Comparison of ENCODE assay signal across 13 cellular contexts in the genomic region with DNA sequence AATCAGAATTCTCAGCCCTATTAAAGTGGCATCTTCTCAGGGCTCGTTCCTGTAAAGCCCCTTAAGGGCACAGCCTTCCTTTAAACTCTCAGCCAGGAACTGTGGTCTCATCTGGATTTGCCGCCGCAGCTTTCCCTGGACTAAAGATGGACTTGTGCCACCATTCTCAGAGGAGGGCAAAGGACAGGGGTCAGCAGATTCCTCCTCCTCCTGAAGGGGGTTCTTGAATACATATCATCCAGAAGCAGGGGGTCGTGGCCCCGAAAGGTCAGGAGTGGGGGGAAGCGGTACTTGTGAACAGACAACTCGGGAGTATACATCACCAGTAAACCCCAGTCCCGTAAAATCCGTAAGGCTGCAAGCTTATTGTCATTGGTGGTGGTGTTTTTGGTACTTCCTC.
DNase-seq lines count a peak whose midpoint lies in the region; ATAC-seq and TF ChIP-seq lines count a peak whose summit lies in the region.
"Had no signal": no experiment of that assay in that cellular context is flagged by ENCODE, and none has a peak within 500 bp of the region (broad histone marks: within the 10 kb centered on the region; RNA-seq: fewer than 3 reads in every experiment).

No MANE protein-coding gene starts in this region.

- peak; percentile 45 for DNase-seq in activated CD8-positive, alpha-beta memory T cell treated with anti-CD3 and anti-CD28 coated beads, Interleukin-2, amount 50 U/mL, for 48 hours
- DNase-seq in activated CD8-positive, alpha-beta memory T cell treated with anti-CD3 and anti-CD28 coated beads, Interleukin-2, amount 10 ng/mL, durations not matched to agents 7 days and 5 days, result no peak
- DNase-seq in PC-9 (no peak), NCI-H510A treated with DMSO at 0.1 percent for 48 hours (lab: John Stamatoyannopoulos, UW) (no peak), hypothalamus (lab: John Stamatoyannopoulos, UW) (no peak)
- DNase-seq: GM23248, NCI-H1417, NCI-H187 treated with DMSO at 0.1 percent for 48 hours, NCI-H69, OCI-M1 had no signal

- H2AFZ ChIP-seq in PC-9, result no peak overlapping the region
- H2AFZ ChIP-seq: GM23248 had no signal

- H3F3A ChIP-seq in PC-9 (ENCODE audit: insufficient read depth, low read depth), result peaks cover 18% of the 10 kb centered on the region; the same call in 1 of the 2 replicates

- no peaks in the 10 kb centered on the region for H3K9me3 ChIP-seq in PC-9 (ENCODE audit: insufficient read depth, low read depth)

- no peak for TF ChIP-seq CTCF in PC-9 (conservative IDR thresholded peaks at IDR 0.05)

- POLR2A ChIA-PET in PC-9 (lab: Charles Lee; ENCODE audit: unreplicated experiment), result no interaction called here

- no TSS peak for BruUV-seq in PC-9 (replicated peaks; lab: Mats Ljungman, UMichigan)

- no peaks in the 10 kb centered on the region for H3K36me3 ChIP-seq in PC-9 (ENCODE audit: low read depth)

- no peaks in the 10 kb centered on the region for H4K20me1 ChIP-seq in PC-9 (ENCODE audit: insufficient read depth)

- no peak overlapping the region for H3K4me3 Mint-ChIP-seq in activated CD8-positive, alpha-beta memory T cell treated with anti-CD3 and anti-CD28 coated beads, Interleukin-2, amount 10 ng/mL, durations not matched to agents 7 days and 5 days

- no peaks in the 10 kb centered on the region for H3K9me2 ChIP-seq in PC-9 (ENCODE audit: insufficient read depth)

- H3K4me1 ChIP-seq in PC-9 (replicated peaks; ENCODE audit: insufficient read depth), result peaks cover 20% of the 10 kb centered on the region

- no peak overlapping the region for H3K27ac Mint-ChIP-seq in activated CD8-positive, alpha-beta memory T cell treated with anti-CD3 and anti-CD28 coated beads, Interleukin-2, amount 10 ng/mL, durations not matched to agents 7 days and 5 days

- no peak overlapping the region for H3K4me3 ChIP-seq in PC-9
- H3K4me3 ChIP-seq: GM23248 had no signal

- CTCF ChIA-PET in activated CD8-positive, alpha-beta memory T cell treated with anti-CD3 and anti-CD28 coated beads, Interleukin-2, amount 10 ng/mL, durations not matched to agents 7 days and 5 days (lab: Charles Lee), result interaction anchor here (1.0 to 1.6 kb wide), 3 partner anchors 11 to 63 kb away, joined by 3 to 5 read pairs (median 3); no protein-coding TSS in a partner anchor
- CTCF ChIA-PET in PC-9 (lab: Charles Lee), result no interaction called here

- no peak overlapping the region for H3K4me2 ChIP-seq in PC-9

- H3K4me1 Mint-ChIP-seq in activated CD8-positive, alpha-beta memory T cell treated with anti-CD3 and anti-CD28 coated beads, Interleukin-2, amount 10 ng/mL, durations not matched to agents 7 days and 5 days, result peaks cover 55% of the 10 kb centered on the region

- no peaks in the 10 kb centered on the region for H3K9me3 Mint-ChIP-seq in activated CD8-positive, alpha-beta memory T cell treated with anti-CD3 and anti-CD28 coated beads, Interleukin-2, amount 10 ng/mL, durations not matched to agents 7 days and 5 days (ENCODE audit: low read depth)

- H3K27ac ChIP-seq in PC-9, result 0 out of 2 replicates have a peak overlapping the region, but pooled peaks have one; percentile 16
- H3K27ac ChIP-seq in cingulate gyrus (ENCODE audit: low read depth, low read length), result peak overlapping the region; percentile 22
- peak overlapping the region; percentile 88 for H3K27ac ChIP-seq in temporal lobe (ENCODE audit: low read depth, low read length)
- H3K27ac ChIP-seq: C4-2B, GM23248 had no signal

- peaks cover 33% of the 10 kb centered on the region; the same call in 1 of the 2 replicates for H3K79me2 ChIP-seq in PC-9 (ENCODE audit: low read depth)

- H3K36me3 Mint-ChIP-seq in activated CD8-positive, alpha-beta memory T cell treated with anti-CD3 and anti-CD28 coated beads, Interleukin-2, amount 10 ng/mL, durations not matched to agents 7 days and 5 days, result peaks cover 32% of the 10 kb centered on the region

- intact Hi-C loops in PC-9 (cut with micrococcal nuclease; ENCODE audit: unreplicated experiment), result no loop called here

- H3K27me3 Mint-ChIP-seq in activated CD8-positive, alpha-beta memory T cell treated with anti-CD3 and anti-CD28 coated beads, Interleukin-2, amount 10 ng/mL, durations not matched to agents 7 days and 5 days, result no peaks in the 10 kb centered on the region

- no peak for ATAC-seq in activated CD8-positive, alpha-beta memory T cell treated with anti-CD3 and anti-CD28 coated beads, Interleukin-2, amount 10 ng/mL, durations not matched to agents 7 days and 5 days

- no peaks in the 10 kb centered on the region for H3K27me3 ChIP-seq in PC-9 (ENCODE audit: insufficient read depth, low read depth)

Comparison
In these comparisons a context has a peak if more than half of its experiments do, and no peak if none do; other contexts are left out.
1. H3K27ac ChIP-seq: peak in every context shown above with its lines; median percentile 88 in temporal lobe; 22 in cingulate gyrus; 16 in PC-9.